Comparison of ENCODE assay signal across 8 cellular contexts in the genomic region with DNA sequence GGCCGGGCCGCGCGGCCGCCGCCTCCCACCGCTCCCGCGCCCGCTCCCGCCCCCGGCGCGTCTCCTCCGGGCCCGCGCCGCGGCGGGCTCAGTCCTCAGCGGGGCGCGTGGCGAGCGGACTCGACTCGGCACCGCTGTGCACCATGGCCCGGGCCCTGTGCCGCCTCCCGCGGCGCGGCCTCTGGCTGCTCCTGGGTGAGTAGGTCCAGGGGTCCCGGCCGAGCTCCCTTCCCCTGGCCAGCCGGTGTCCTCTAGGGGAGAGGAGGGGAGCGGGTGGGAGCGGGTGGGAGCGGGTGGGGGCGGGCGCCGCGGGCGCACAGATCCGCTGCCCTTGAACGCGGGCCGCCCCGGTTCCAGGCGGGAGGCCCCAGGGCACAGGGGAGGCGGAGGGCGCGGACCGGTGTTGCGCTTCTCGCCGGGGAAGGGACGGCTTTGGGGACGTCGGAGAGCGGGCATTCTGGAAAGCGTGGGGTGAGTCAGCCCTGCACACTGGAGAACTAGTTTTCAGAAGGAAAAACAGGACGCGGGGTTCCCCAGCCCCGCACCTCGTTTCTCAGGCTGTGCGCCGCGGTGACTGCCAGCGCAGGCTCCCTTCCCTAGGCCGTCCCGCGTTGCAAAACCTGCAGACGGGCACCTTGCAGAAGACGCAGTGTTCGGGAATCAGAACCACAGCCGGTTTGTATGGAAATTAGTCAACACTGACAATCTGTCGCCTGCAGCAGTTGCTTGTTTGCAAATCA. TPM values are rescaled to one million over a fixed set of nuclear protein-coding genes. Genes with fewer than 3 reads are reported as not detected.
DNase-seq lines count a peak whose midpoint lies in the region; ATAC-seq and TF ChIP-seq lines count a peak whose summit lies in the region.

A gene (plus strand): TSS at position 91 of the 740 bp plus-strand sequence. CDS start 53 bp downstream, at position 144.

- DNase-seq in G401 (ENCODE audit: low spot score) (peak; percentile 48), RPMI7951 (ENCODE audit: low read depth) (peak; percentile 37), mesenteric fat pad (ENCODE audit: low spot score) (peak; percentile 87), type B pancreatic cell (ENCODE audit: extremely low spot score, unreplicated experiment) (no peak), NK-92 (lab: John Stamatoyannopoulos, UW; ENCODE audit: unreplicated experiment) (no peak)
- no peak for DNase-seq in effector memory CD8-positive, alpha-beta T cell

- TF ChIP-seq CTCF in type B pancreatic cell (conservative IDR thresholded peaks at IDR 0.05): no peak

- H3K4me3 Mint-ChIP-seq in effector memory CD8-positive, alpha-beta T cell: peak within 1 kb of the TSS in 1 of 2 donors; percentile 33
- peak within 1 kb of the TSS; percentile 80 for H3K4me3 Mint-ChIP-seq in type B pancreatic cell

- in situ Hi-C loops in G401 (cut with HindIII; ENCODE audit: low sequenced_read_pairs): no loop called here

- H3K9me3 Mint-ChIP-seq in effector memory CD8-positive, alpha-beta T cell: no peaks in the 10 kb centered on the region
- no peaks in the 10 kb centered on the region for H3K9me3 Mint-ChIP-seq in type B pancreatic cell

- H3K27ac Mint-ChIP-seq in effector memory CD8-positive, alpha-beta T cell: no peak within 1 kb of the TSS
- H3K27ac Mint-ChIP-seq in type B pancreatic cell: peak within 1 kb of the TSS; percentile 70

- peaks cover 3 to 8% of the 10 kb centered on the region in 2 donors for H3K4me1 Mint-ChIP-seq in effector memory CD8-positive, alpha-beta T cell (ENCODE audit: low read depth in 2 of 2)
- H3K4me1 Mint-ChIP-seq in type B pancreatic cell (ENCODE audit: unreplicated experiment): peaks cover 16% of the 10 kb centered on the region

- H3K36me3 Mint-ChIP-seq in effector memory CD8-positive, alpha-beta T cell (ENCODE audit: insufficient read depth): no peaks in the 10 kb centered on the region
- no peaks in the 10 kb centered on the region for H3K36me3 Mint-ChIP-seq in type B pancreatic cell

- peak; percentile 22 for ATAC-seq in effector memory CD8-positive, alpha-beta T cell (replicated peaks)
- no peak for ATAC-seq in HG03354 (IDR thresholded peaks at IDR 0.05; ENCODE audit: poor library complexity, severe bottlenecking, unreplicated experiment)
- ATAC-seq in HG03571 (IDR thresholded peaks at IDR 0.05; ENCODE audit: unreplicated experiment): no peak

- H3K27me3 Mint-ChIP-seq in effector memory CD8-positive, alpha-beta T cell: peaks cover 36 to 68% of the 10 kb centered on the region in 2 donors
- H3K27me3 Mint-ChIP-seq in type B pancreatic cell: peaks cover 64% of the 10 kb centered on the region

RNA-seq across cellular contexts. Expression of the gene that starts here (rescaled TPM):
- not detected in 2 replicates for total RNA-seq in G401 (2014; rRNA removed; shearing (Covaris generic))
- 6.2 and 18.6 TPM in 2 replicates for total RNA-seq in RPMI7951 (2014; rRNA removed; shearing (Covaris generic))
- total RNA-seq in mesenteric fat pad: 21.8 TPM
- total RNA-seq in type B pancreatic cell (ENCODE audit: low replicate concordance): 11.3 and 23.8 TPM in 2 replicates

Comparison
In these comparisons a context has a peak if more than half of its experiments do, and no peak if none do; other contexts are left out.
1. Peak in DNase-seq in G401; RNA of the gene not detected or under 1 TPM.
2. DNase-seq: peak in RPMI7951 (single experiment) and mesenteric fat pad (single experiment); none in effector memory CD8-positive, alpha-beta T cell (0 of 3), type B pancreatic cell (single experiment) and NK-92 (single experiment).